In the genomic region with DNA sequence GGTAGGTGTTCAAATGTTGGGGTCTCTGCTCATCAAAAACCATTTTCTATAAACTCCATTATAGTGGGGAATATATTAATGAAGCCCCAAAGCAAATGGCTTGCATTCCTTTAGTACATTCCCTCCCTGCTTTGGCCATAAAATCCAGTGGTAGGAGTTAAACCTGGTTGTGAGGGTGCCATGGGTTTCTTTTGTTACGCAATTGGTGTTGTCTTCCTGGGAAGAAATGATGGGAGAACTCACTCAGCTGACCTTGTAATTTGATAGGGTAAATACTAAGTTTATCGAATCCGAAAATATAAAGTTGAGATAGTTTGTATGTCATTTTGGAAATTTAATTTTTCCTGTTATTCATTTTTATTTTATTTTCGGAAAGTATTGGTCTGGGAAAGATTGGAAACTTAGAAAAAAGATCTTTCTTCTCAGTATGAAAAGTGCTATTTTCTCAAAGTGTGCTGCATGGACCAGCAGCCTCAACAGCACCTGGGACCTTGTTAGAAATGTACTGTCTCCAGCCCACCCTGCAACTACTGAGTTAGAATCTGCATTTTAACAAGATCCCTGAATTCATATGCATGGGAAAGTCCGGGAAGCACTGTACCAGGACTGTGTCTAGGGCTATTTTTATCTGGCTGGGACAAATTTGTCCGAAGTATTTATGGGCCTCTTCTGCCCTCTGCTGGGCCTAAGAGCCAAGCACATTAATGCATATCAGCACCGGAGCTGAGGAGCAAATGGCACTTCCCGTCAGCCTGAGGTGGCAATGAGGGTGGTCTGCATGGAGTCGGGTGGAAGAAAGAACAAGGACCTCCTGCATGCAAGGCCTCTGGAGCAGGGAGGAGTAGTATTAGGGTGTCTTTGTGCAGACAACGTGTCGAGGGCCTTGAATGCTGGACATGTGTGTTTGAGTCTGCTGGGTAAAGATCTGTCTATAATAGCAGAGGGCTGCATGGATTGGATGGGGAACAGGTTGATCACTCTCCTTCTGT, we compare ENCODE assay signal across 8 cellular contexts. TPM values are rescaled to one million over a fixed set of nuclear protein-coding genes. Genes with fewer than 3 reads are reported as not detected.
DNase-seq lines count a peak whose midpoint lies in the region; ATAC-seq and TF ChIP-seq lines count a peak whose summit lies in the region.

No MANE protein-coding gene starts in this region.

- H3K27me3 ChIP-seq in SJCRH30: no peaks in the 10 kb centered on the region
- no peaks in the 10 kb centered on the region for H3K27me3 ChIP-seq in ovary
- no peaks in the 10 kb centered on the region for H3K27me3 ChIP-seq in transverse colon

- in situ Hi-C loops in transverse colon (cut with MboI; ENCODE audit: low pct_ligation_motif_present in 1 of 4, low pct_unique_long_range_greater_than_20kb in 1 of 4, low sequenced_read_pairs in 3 of 4): loop anchor here (10.0 to 25.0 kb wide), 4 partner anchors 248 to 518 kb away; no protein-coding TSS in a partner anchor

- intact Hi-C loops in ovary (cut with DNase I): loop anchor here in 2 of 4 donors (5.0 kb wide), 2 partner anchors 505 to 520 kb away; a partner anchor contains a TSS
- intact Hi-C loops in transverse colon (cut with DNase I; ENCODE audit: low total_unique reads): no loop called here

- H3K4me3 ChIP-seq in SJCRH30 (no peak overlapping the region), ovary (no peak overlapping the region), transverse colon (no peak overlapping the region)

- TF ChIP-seq EP300 in ovary (IDR thresholded peaks at IDR 0.05) (no peak), transverse colon (IDR thresholded peaks at IDR 0.05; ENCODE audit: low read depth) (no peak)

- TF ChIP-seq POLR2A in ovary (IDR thresholded peaks at IDR 0.05) (no peak), transverse colon (IDR thresholded peaks at IDR 0.05) (no peak)

- H3K27ac ChIP-seq in SJCRH30 (peak overlapping the region; percentile 8; the same call in 1 of the 2 replicates), ovary (no peak overlapping the region), transverse colon (no peak overlapping the region)

- ATAC-seq in HG03135 (IDR thresholded peaks at IDR 0.05; ENCODE audit: unreplicated experiment): no peak

- 6 to 13% (median 9%) methylated on average over 11 of the region's 11 CpGs for WGBS in ovary, 3 donors
- WGBS in transverse colon (ENCODE audit: low coverage in 1 of 2), 2 donors: 29 to 61% methylated on average over 5 to 11 of the region's 11 CpGs

- TF ChIP-seq CTCF in ovary (IDR thresholded peaks at IDR 0.05): peak; percentile 67 to 80 (median 76)
- TF ChIP-seq CTCF in transverse colon (IDR thresholded peaks at IDR 0.05): peak; percentile 75 to 86 (median 79)

- peaks cover 8% of the 10 kb centered on the region for H3K4me1 ChIP-seq in SJCRH30
- no peaks in the 10 kb centered on the region for H3K4me1 ChIP-seq in ovary (ENCODE audit: insufficient read depth)
- H3K4me1 ChIP-seq in transverse colon: peaks cover 0 to 5% (median 1%) of the 10 kb centered on the region in 4 donors

- DNase-seq in ELF-1 (ENCODE audit: low read depth, low spot score) (peak; percentile 75), Kasumi-1 (lab: John Stamatoyannopoulos, UW) (peak; percentile 45 to 61), SJCRH30 (peak; percentile 70 to 93), glomerular endothelial cell (ENCODE audit: extremely low read depth, low read depth, low spot score) (peak; percentile 45), ovary (peak; percentile 42 to 72 (median 61)), transverse colon (peak; percentile 64)
- DNase-seq in activated gamma-delta T cell treated with anti-CD3 and anti-CD28 coated beads, Interleukin-2, amount 50 U/mL, for 16 hours (ENCODE audit: low read depth): peak; percentile 25

- H3K9me3 ChIP-seq in SJCRH30 (replicated peaks) (no peaks in the 10 kb centered on the region; the same call in 1 of the 2 replicates), ovary (no peaks in the 10 kb centered on the region), transverse colon (peaks cover 0 to 4% of the 10 kb centered on the region in 2 donors)

- H3K36me3 ChIP-seq in SJCRH30 (no peaks in the 10 kb centered on the region), ovary (no peaks in the 10 kb centered on the region), transverse colon (no peaks in the 10 kb centered on the region)

RNA-seq across cellular contexts. Expression of a gene that starts 54.7 kb away (rescaled TPM):
- 27.3 and 32.2 TPM in 2 replicates for total RNA-seq in SJCRH30 (2014; rRNA removed; shearing (Covaris generic))
- total RNA-seq in glomerular endothelial cell (0.41 TPM in 1 of 2 replicates, not detected in the other), ovary (1 to 10 TPM in 2 of 7 donors, under 1 TPM in 5; 0.35 to 5.1 (median 0.61) TPM), transverse colon (1 to 10 TPM in 2 of 4 donors, under 1 TPM in 1, not detected in 1; 0.80 to 8.4 (median 4.6) TPM)
- polyA plus RNA-seq in ovary: 1 to 10 TPM in 1 of 2 donors, under 1 TPM in 1; 0.85 to 2.2 TPM

Comparison
In these comparisons a context has a peak if more than half of its experiments do, and no peak if none do; other contexts are left out.
1. DNase-seq: peak in every context shown above with its lines; median percentile 82 in SJCRH30; 75 in ELF-1; 64 in transverse colon; 61 in ovary; 53 in Kasumi-1; 45 in glomerular endothelial cell; 25 in activated gamma-delta T cell treated with anti-CD3 and anti-CD28 coated beads, Interleukin-2, amount 50 U/mL, for 16 hours.